Comparison of ENCODE assay signal across 8 cellular contexts in the genomic region with DNA sequence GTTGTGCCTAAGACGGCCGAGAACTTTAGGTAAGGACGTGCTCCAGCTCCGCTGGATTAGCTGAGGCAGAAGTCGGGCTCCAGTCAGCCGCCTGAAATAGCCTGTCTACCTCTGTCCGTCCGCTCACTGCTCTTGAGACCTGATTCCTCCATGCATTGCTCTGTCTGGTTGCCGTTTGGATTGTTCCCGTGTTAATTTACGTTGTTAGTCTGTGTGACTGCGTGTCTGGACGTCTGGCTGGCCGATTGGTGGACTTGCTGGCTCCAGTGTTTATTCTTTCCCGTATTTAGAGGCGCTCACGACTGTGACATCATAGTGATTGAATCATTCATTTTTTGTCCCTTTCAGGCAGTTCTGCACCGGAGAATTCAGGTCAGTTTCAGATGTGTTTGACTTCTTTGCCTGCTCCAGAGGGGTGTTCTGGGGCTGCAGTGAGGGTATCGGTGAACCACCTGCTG. TPM values are rescaled to one million over a fixed set of nuclear protein-coding genes. Genes with fewer than 3 reads are reported as not detected.
A peak's percentile ranks its signal among the peaks of the same experiment; 100 is the strongest.
DNase-seq lines count a peak whose midpoint lies in the region; ATAC-seq and TF ChIP-seq lines count a peak whose summit lies in the region.

No MANE protein-coding gene starts in this region.

- H3K9me3 ChIP-seq in A673 (ENCODE audit: low read depth, low read length, poor library complexity, severe bottlenecking) (no peaks in the 10 kb centered on the region), left ventricle myocardium inferior (replicated peaks) (no peaks in the 10 kb centered on the region), skeletal muscle satellite cell (replicated peaks; ENCODE audit: low read length) (no peaks in the 10 kb centered on the region)

- peak overlapping the region; percentile 85 for H3K9ac ChIP-seq in skeletal muscle satellite cell (ENCODE audit: low read depth, low read length)

- H3K4me3 ChIP-seq in A673 (ENCODE audit: low read depth, low read length, poor library complexity, severe bottlenecking), result peak overlapping the region; percentile 61
- H3K4me3 ChIP-seq in left ventricle myocardium inferior, result peak overlapping the region; percentile 81
- H3K4me3 ChIP-seq in skeletal muscle satellite cell (ENCODE audit: low read length), result peak overlapping the region; percentile 89

- H3K36me3 ChIP-seq in A673 (ENCODE audit: insufficient read depth, low read length, poor library complexity, severe bottlenecking), result peaks cover 44% of the 10 kb centered on the region
- H3K36me3 ChIP-seq in left ventricle myocardium inferior, result peaks cover 36% of the 10 kb centered on the region
- H3K36me3 ChIP-seq in skeletal muscle satellite cell (ENCODE audit: insufficient read depth, low read length), result peaks cover 4% of the 10 kb centered on the region

- ATAC-seq in GM21529 (IDR thresholded peaks at IDR 0.05; ENCODE audit: unreplicated experiment) (peak; percentile 3), HG02678 (IDR thresholded peaks at IDR 0.05; ENCODE audit: unreplicated experiment) (no peak)

- peak overlapping the region; percentile 99 for H3K4me2 ChIP-seq in skeletal muscle satellite cell (ENCODE audit: low read length)

- no peak for DNase-seq in A673 (ENCODE audit: low spot score)
- DNase-seq in left ventricle myocardium inferior, result no peak
- no peak for DNase-seq in GM10266 (ENCODE audit: extremely low spot score)
- DNase-seq in NAMALWA (ENCODE audit: low spot score), result no peak

- CTCF ChIA-PET in A673 (lab: Charles Lee), result no interaction called here

- H3K27ac ChIP-seq in A673 (ENCODE audit: low read depth, low read length, poor library complexity, severe bottlenecking) (peak overlapping the region; percentile 77), VCaP (peak overlapping the region; percentile 93), left ventricle myocardium inferior (replicated peaks) (peak overlapping the region; percentile 89)

- POLR2A ChIA-PET in A673 (lab: Charles Lee; ENCODE audit: low non-redundant PET), result no interaction called here

- no TSS peak for BruUV-seq in A673 (replicated peaks; lab: Mats Ljungman, UMichigan)

- TF ChIP-seq CTCF in A673 (conservative IDR thresholded peaks at IDR 0.05; ENCODE audit: low read depth, low read length), result no peak
- no peak for TF ChIP-seq CTCF in VCaP (conservative IDR thresholded peaks at IDR 0.05)
- TF ChIP-seq CTCF in left ventricle myocardium inferior (IDR thresholded peaks at IDR 0.05; ENCODE audit: borderline replicate concordance), result no peak
- no peak for TF ChIP-seq CTCF in GM10266 (IDR thresholded peaks at IDR 0.05; ENCODE audit: control insufficient read depth, insufficient read depth, low read depth, missing control alignments)

- intact Hi-C loops in A673 (cut with micrococcal nuclease; ENCODE audit: unreplicated experiment), result loop anchor here (10.0 kb wide), 1 partner anchor 324 kb away; the partner anchor contains the start of gene FOXJ3
- intact Hi-C loops in left ventricle myocardium inferior (cut with micrococcal nuclease), result no loop called here

- H3K27me3 ChIP-seq in A673 (replicated peaks; ENCODE audit: insufficient read depth, low read depth, low read length, poor library complexity) (no peaks in the 10 kb centered on the region), left ventricle myocardium inferior (ENCODE audit: low read depth) (no peaks in the 10 kb centered on the region), skeletal muscle satellite cell (ENCODE audit: control insufficient read depth, insufficient read depth, low read length) (no peaks in the 10 kb centered on the region)

- peaks cover 13% of the 10 kb centered on the region for H3K4me1 ChIP-seq in A673 (ENCODE audit: insufficient read depth, low read length, poor library complexity, severe bottlenecking)
- peaks cover 25% of the 10 kb centered on the region for H3K4me1 ChIP-seq in left ventricle myocardium inferior
- H3K4me1 ChIP-seq in skeletal muscle satellite cell (ENCODE audit: control insufficient read depth, insufficient read depth, low read length), result peaks cover 11% of the 10 kb centered on the region

RNA-seq across cellular contexts. Expression of gene PPIH, which starts 0.7 kb away (rescaled TPM):
- total RNA-seq in A673 (2021) (75.9 and 79.0 TPM in 2 replicates), left ventricle myocardium inferior (21.0 TPM)
- 37.3 and 40.0 TPM in 2 replicates for total RNA-seq in skeletal muscle satellite cell (2012; rRNA removed)

RNA-seq across cellular contexts. Expression of gene YBX1, which starts 23.3 kb away (rescaled TPM):
- total RNA-seq in A673 (2021) (1,480 and 1,576 TPM in 2 replicates), left ventricle myocardium inferior (754 TPM)
- total RNA-seq in skeletal muscle satellite cell (2012; rRNA removed), result 597 and 786 TPM in 2 replicates
